Comparison of ENCODE assay signal across 1 cellular context in genomic region chr15:99250494-99251435, GRCh38.
A peak's percentile ranks its signal among the peaks of the same experiment; 100 is the strongest.
TF ChIP-seq lines count a peak whose summit lies in the region.

No MANE protein-coding gene starts in this region.

TF ChIP-seq in H1, 55 proteins besides CTCF, POLR2A, EP300 and RAD21:
- peak; percentile 78; the same call in 1 of the 2 replicates for TF ChIP-seq TAF1 (IDR thresholded peaks at IDR 0.05; ENCODE audit: low read depth, low read length)
- no peak for TF ChIP-seq TAF7 (optimal IDR thresholded peaks at IDR 0.05; ENCODE audit: borderline replicate concordance, low read depth, low read length)
- peak; percentile 55 for TF ChIP-seq POLR2AphosphoS5 (IDR thresholded peaks at IDR 0.05; ENCODE audit: low read depth, low read length)
- no peak for TF ChIP-seq ATF2 (IDR thresholded peaks at IDR 0.05; ENCODE audit: low read length)
- TF ChIP-seq KDM4A (IDR thresholded peaks at IDR 0.05; ENCODE audit: low read depth, low read length, severe bottlenecking), result peak; percentile 76
- TF ChIP-seq HDAC2 (IDR thresholded peaks at IDR 0.05; ENCODE audit: borderline replicate concordance in 1 of 2, low read depth in 2 of 2, low read length in 2 of 2), result peak in 1 of 2 experiments; percentile 39; a peak in 1 of 4 replicates
- no peak for TF ChIP-seq BACH1 (IDR thresholded peaks at IDR 0.05; ENCODE audit: low read length)
- TF ChIP-seq RNF2 (IDR thresholded peaks at IDR 0.05; ENCODE audit: borderline replicate concordance, low read depth, low read length, missing control alignments, poor library complexity, severe bottlenecking), result no peak
- no peak for TF ChIP-seq TCF12 (IDR thresholded peaks at IDR 0.05; ENCODE audit: low read depth, low read length)
- TF ChIP-seq NRF1 (IDR thresholded peaks at IDR 0.05; ENCODE audit: low read depth, low read length), result no peak
- peak; percentile 96 for TF ChIP-seq BRCA1 (IDR thresholded peaks at IDR 0.05; ENCODE audit: low read depth, low read length)
- peak; percentile 84 for TF ChIP-seq SAP30 (IDR thresholded peaks at IDR 0.05; ENCODE audit: insufficient read depth, insufficient replicate concordance, low read length)
- no peak for TF ChIP-seq YY1 (IDR thresholded peaks at IDR 0.05; ENCODE audit: low read depth, low read length)
- no peak for TF ChIP-seq ATF3 (IDR thresholded peaks at IDR 0.05; ENCODE audit: insufficient read depth, low read depth, low read length)
- no peak for TF ChIP-seq EZH2 (IDR thresholded peaks at IDR 0.05; ENCODE audit: low read depth, low read length, severe bottlenecking)
- peak; percentile 66 for TF ChIP-seq E2F6 (IDR thresholded peaks at IDR 0.05)
- no peak for TF ChIP-seq USF2 (IDR thresholded peaks at IDR 0.05; ENCODE audit: low read length)
- no peak; the same call in 1 of the 2 replicates for TF ChIP-seq CREB1 (IDR thresholded peaks at IDR 0.05)
- no peak for TF ChIP-seq CBX5 (IDR thresholded peaks at IDR 0.05; ENCODE audit: low read depth, low read length)
- no peak for TF ChIP-seq GTF2F1 (IDR thresholded peaks at IDR 0.05; ENCODE audit: borderline replicate concordance, low read depth, low read length)
- TF ChIP-seq TEAD4 (IDR thresholded peaks at IDR 0.05; ENCODE audit: low read depth, low read length), result no peak
- no peak for TF ChIP-seq RFX5 (IDR thresholded peaks at IDR 0.05; ENCODE audit: borderline replicate concordance, low read depth, low read length)
- peak; percentile 53 for TF ChIP-seq SP2 (IDR thresholded peaks at IDR 0.05; ENCODE audit: low read length)
- TF ChIP-seq CHD2 (IDR thresholded peaks at IDR 0.05; ENCODE audit: low read length), result peak; percentile 99
- TF ChIP-seq CHD1 (IDR thresholded peaks at IDR 0.05; ENCODE audit: low read depth, low read length), result no peak
- TF ChIP-seq ZNF274 (IDR thresholded peaks at IDR 0.05; ENCODE audit: borderline replicate concordance, extremely low read depth, low read length), result no peak
- no peak for TF ChIP-seq NANOG (IDR thresholded peaks at IDR 0.05; ENCODE audit: insufficient read depth, low read depth, low read length, poor library complexity, severe bottlenecking)
- no peak for TF ChIP-seq BCL11A (IDR thresholded peaks at IDR 0.05; ENCODE audit: low read depth in 2 of 2, low read length in 2 of 2)
- no peak for TF ChIP-seq CEBPB (IDR thresholded peaks at IDR 0.05; ENCODE audit: low read depth, low read length)
- TF ChIP-seq POU5F1 (IDR thresholded peaks at IDR 0.05; ENCODE audit: low read depth, low read length), result no peak
- TF ChIP-seq GABPA (IDR thresholded peaks at IDR 0.05; ENCODE audit: borderline replicate concordance, insufficient read depth, low read length), result peak; percentile 75; the same call in 1 of the 2 replicates
- TF ChIP-seq SP4 (IDR thresholded peaks at IDR 0.05; ENCODE audit: low read length), result no peak
- TF ChIP-seq SUZ12 (IDR thresholded peaks at IDR 0.05; ENCODE audit: low read length), result no peak
- no peak for TF ChIP-seq MAFK (IDR thresholded peaks at IDR 0.05; ENCODE audit: low read depth, low read length)
- peak; percentile 84; the same call in 1 of the 2 replicates for TF ChIP-seq SP1 (IDR thresholded peaks at IDR 0.05; ENCODE audit: low read depth, low read length)
- no peak for TF ChIP-seq SIX5 (IDR thresholded peaks at IDR 0.05; ENCODE audit: low read depth, low read length)
- TF ChIP-seq RBBP5 (IDR thresholded peaks at IDR 0.05; ENCODE audit: borderline replicate concordance, low read depth, low read length), result peak; percentile 17; the same call in 1 of the 2 replicates
- TF ChIP-seq FOSL1 (IDR thresholded peaks at IDR 0.05; ENCODE audit: insufficient read depth, low read depth, low read length), result no peak
- TF ChIP-seq JUN (IDR thresholded peaks at IDR 0.05; ENCODE audit: low read depth, low read length), result no peak
- no peak for TF ChIP-seq JUND (IDR thresholded peaks at IDR 0.05; ENCODE audit: low read length)
- no peak for TF ChIP-seq SRF (IDR thresholded peaks at IDR 0.05; ENCODE audit: low read depth, low read length)
- peak; percentile 49 for TF ChIP-seq ASH2L (IDR thresholded peaks at IDR 0.05; ENCODE audit: low read length)
- no peak for TF ChIP-seq EGR1 (IDR thresholded peaks at IDR 0.05; ENCODE audit: borderline replicate concordance, low read depth, low read length)
- no peak for TF ChIP-seq CHD7 (IDR thresholded peaks at IDR 0.05; ENCODE audit: insufficient replicate concordance, low read length)
- 0 out of 2 replicates have a peak, but pooled peaks have one; percentile 7 for TF ChIP-seq MAX (IDR thresholded peaks at IDR 0.05)
- TF ChIP-seq TBP (IDR thresholded peaks at IDR 0.05; ENCODE audit: low read depth, low read length), result no peak; the same call in 1 of the 2 replicates
- TF ChIP-seq RXRA (IDR thresholded peaks at IDR 0.05; ENCODE audit: insufficient read depth, low read depth, low read length), result no peak
- no peak for TF ChIP-seq KDM1A (IDR thresholded peaks at IDR 0.05; ENCODE audit: borderline replicate concordance, low read length)
- TF ChIP-seq SIRT6 (IDR thresholded peaks at IDR 0.05; ENCODE audit: low read length), result no peak
- TF ChIP-seq CTBP2 (IDR thresholded peaks at IDR 0.05; ENCODE audit: borderline replicate concordance, insufficient read depth, insufficient read length, low read length), result no peak
- no peak for TF ChIP-seq HDAC6 (IDR thresholded peaks at IDR 0.05; ENCODE audit: low read depth, low read length)
- no peak for TF ChIP-seq KDM5A (IDR thresholded peaks at IDR 0.05; ENCODE audit: low read length)
- TF ChIP-seq CBX8 (IDR thresholded peaks at IDR 0.05; ENCODE audit: borderline replicate concordance, low read depth, low read length), result no peak
- TF ChIP-seq PHF8 (conservative IDR thresholded peaks at IDR 0.05; ENCODE audit: low read depth, low read length), result peak; percentile 44
- peak; percentile 29 to 72; a peak in 1 of 4 replicates for TF ChIP-seq SIN3A (conservative IDR thresholded peaks at IDR 0.05 in 1 of 2, IDR thresholded peaks at IDR 0.05 in 1 of 2; ENCODE audit: low read depth in 1 of 2, low read length in 2 of 2)
